Comparison of ENCODE assay signal across 9 cellular contexts in genomic region chr2:179106342-179107178, GRCh38. TPM values are rescaled to one million over a fixed set of nuclear protein-coding genes. Genes with fewer than 3 reads are reported as not detected.
DNase-seq lines count a peak whose midpoint lies in the region; ATAC-seq and TF ChIP-seq lines count a peak whose summit lies in the region.
"Had no signal": no experiment of that assay in that cellular context is flagged by ENCODE, and none has a peak within 500 bp of the region (broad histone marks: within the 10 kb centered on the region; RNA-seq: fewer than 3 reads in every experiment).

No MANE protein-coding gene starts in this region.

- peaks cover 26% of the 10 kb centered on the region for H3K4me1 Mint-ChIP-seq in T-helper 1 cell treated with Interleukin-12 subunit alpha and Interleukin-12 subunit beta and Interleukin-4 antibody, amounts not matched to agents 30 μg/mL and 1 μg/mL, for 36 hours (ENCODE audit: low read depth)

- TF ChIP-seq CTCF in HFF-Myc (IDR thresholded peaks at IDR 0.05; ENCODE audit: low read depth, low read length, missing control alignments) = no peak
- TF ChIP-seq CTCF in NB4 (IDR thresholded peaks at IDR 0.05; ENCODE audit: low read depth, low read length) = no peak
- no peak for TF ChIP-seq CTCF in foreskin keratinocyte (conservative IDR thresholded peaks at IDR 0.05)
- TF ChIP-seq CTCF in psoas muscle (IDR thresholded peaks at IDR 0.05) = no peak

- ATAC-seq in foreskin keratinocyte (peak; percentile 95), psoas muscle (peak; percentile 62 to 82 (median 74))

- H3K9me3 Mint-ChIP-seq in T-helper 1 cell treated with Interleukin-12 subunit alpha and Interleukin-12 subunit beta and Interleukin-4 antibody, amounts not matched to agents 30 μg/mL and 1 μg/mL, for 36 hours = no peaks in the 10 kb centered on the region

- H3K27me3 ChIP-seq in foreskin keratinocyte = no peaks in the 10 kb centered on the region
- H3K27me3 ChIP-seq in psoas muscle (ENCODE audit: insufficient read depth in 3 of 3, low read length in 2 of 3) = no peaks in the 10 kb centered on the region
- H3K27me3 ChIP-seq in effector memory CD4-positive, alpha-beta T cell (replicated peaks; ENCODE audit: control insufficient read depth, insufficient read depth, low read length, poor library complexity, severe bottlenecking) = no peaks in the 10 kb centered on the region
- H3K27me3 ChIP-seq: BLaER1 treated with 17β-estradiol and CSF1 and Interleukin-3, amounts not matched to agents 10 nM and 100 nM had no signal

- H3K4me1 ChIP-seq in foreskin keratinocyte (peaks cover 9% of the 10 kb centered on the region), psoas muscle (peaks cover 8% of the 10 kb centered on the region)
- H3K4me1 ChIP-seq in effector memory CD4-positive, alpha-beta T cell (ENCODE audit: control insufficient read depth, insufficient read depth, low read length, poor library complexity, severe bottlenecking) = peaks cover 6% of the 10 kb centered on the region

- peak overlapping the region; percentile 2 for H3K4me3 Mint-ChIP-seq in T-helper 1 cell treated with Interleukin-12 subunit alpha and Interleukin-12 subunit beta and Interleukin-4 antibody, amounts not matched to agents 30 μg/mL and 1 μg/mL, for 36 hours

- H3K27me3 Mint-ChIP-seq in T-helper 1 cell treated with Interleukin-12 subunit alpha and Interleukin-12 subunit beta and Interleukin-4 antibody, amounts not matched to agents 30 μg/mL and 1 μg/mL, for 36 hours (ENCODE audit: low read depth) = no peaks in the 10 kb centered on the region

- no peak for TF ChIP-seq POLR2A in NB4 (IDR thresholded peaks at IDR 0.05; ENCODE audit: extremely low read depth, insufficient read length)

- H3K4me3 ChIP-seq in HFF-Myc (replicated peaks; ENCODE audit: low read depth, low read length) = no peak overlapping the region
- H3K4me3 ChIP-seq in NB4 (ENCODE audit: low read depth, low read length) = no peak overlapping the region
- no peak overlapping the region for H3K4me3 ChIP-seq in psoas muscle
- H3K4me3 ChIP-seq in effector memory CD4-positive, alpha-beta T cell (ENCODE audit: insufficient read depth, low read depth, low read length, poor library complexity, severe bottlenecking) = no peak overlapping the region
- H3K4me3 ChIP-seq: BLaER1 treated with 17β-estradiol and CSF1 and Interleukin-3, amounts not matched to agents 10 nM and 100 nM had no signal

- H3K9me3 ChIP-seq in psoas muscle = no peaks in the 10 kb centered on the region
- H3K9me3 ChIP-seq in effector memory CD4-positive, alpha-beta T cell (ENCODE audit: control insufficient read depth, low read length) = no peaks in the 10 kb centered on the region
- H3K9me3 ChIP-seq: BLaER1 treated with 17β-estradiol and CSF1 and Interleukin-3, amounts not matched to agents 10 nM and 100 nM had no signal

- H3K27ac Mint-ChIP-seq in T-helper 1 cell treated with Interleukin-12 subunit alpha and Interleukin-12 subunit beta and Interleukin-4 antibody, amounts not matched to agents 30 μg/mL and 1 μg/mL, for 36 hours = peak overlapping the region; percentile 84

- H3K27ac ChIP-seq in foreskin keratinocyte (peak overlapping the region; percentile 67), psoas muscle (no peak overlapping the region)
- no peak overlapping the region for H3K27ac ChIP-seq in effector memory CD4-positive, alpha-beta T cell (ENCODE audit: insufficient read depth, low read length, poor library complexity, severe bottlenecking)

- 55 to 67% (median 61%) methylated on average over 7 of the region's 7 CpGs for WGBS in psoas muscle, 3 donors

- peaks cover 0 to 43% of the 10 kb centered on the region in 2 donors for H3K36me3 ChIP-seq in psoas muscle (ENCODE audit: insufficient read depth in 1 of 2, low read depth in 1 of 2)
- H3K36me3 ChIP-seq in effector memory CD4-positive, alpha-beta T cell (ENCODE audit: control insufficient read depth, insufficient read depth, low read length) = no peaks in the 10 kb centered on the region

- DNase-seq in SIG-M5 treated with dmso at 0.1 percent for 504 hours (lab: John Stamatoyannopoulos, UW; ENCODE audit: unreplicated experiment) = peak; percentile 58
- no peak for DNase-seq in SIG-M5 (lab: John Stamatoyannopoulos, UW)
- peak; percentile 94 for DNase-seq in HFF-Myc (ENCODE audit: extremely low read depth, low read depth)
- DNase-seq in NB4 (ENCODE audit: low read depth) = peak; percentile 42
- DNase-seq in foreskin keratinocyte = peak; percentile 96 to 97
- DNase-seq in psoas muscle = peak in 1 of 2 donors; percentile 43
- DNase-seq in effector memory CD4-positive, alpha-beta T cell = no peak

- H3K36me3 Mint-ChIP-seq in T-helper 1 cell treated with Interleukin-12 subunit alpha and Interleukin-12 subunit beta and Interleukin-4 antibody, amounts not matched to agents 30 μg/mL and 1 μg/mL, for 36 hours (ENCODE audit: low read depth) = peaks cover 26% of the 10 kb centered on the region

- intact Hi-C loops in psoas muscle (cut with DNase I) = no loop called here

RNA-seq across cellular contexts. Expression of gene CCDC141, which starts 56.6 kb away (rescaled TPM):
- total RNA-seq in foreskin keratinocyte (not detected in 2 replicates), psoas muscle (10 to 100 TPM in 2 of 4 donors, 1 to 10 TPM in 2; 5.9 to 14.9 (median 10.5) TPM)
- polyA plus RNA-seq in foreskin keratinocyte (not detected in 2 replicates), psoas muscle (1 to 10 TPM in 2 of 3 donors, under 1 TPM in 1; 0.82 to 2.8 (median 2.4) TPM)

Comparison
In these comparisons a context has a peak if more than half of its experiments do, and no peak if none do; other contexts are left out.
1. DNase-seq: peak in SIG-M5 treated with dmso at 0.1 percent for 504 hours (single experiment), HFF-Myc (single experiment), NB4 (single experiment) and foreskin keratinocyte (2 of 2); none in SIG-M5 (single experiment) and effector memory CD4-positive, alpha-beta T cell (0 of 3).